8 cellular contexts compared by ENCODE assay signal in genomic region chr14:99605299-99605961, GRCh38. TPM values are rescaled to one million over a fixed set of nuclear protein-coding genes. Genes with fewer than 3 reads are reported as not detected.
DNase-seq lines count a peak whose midpoint lies in the region; ATAC-seq and TF ChIP-seq lines count a peak whose summit lies in the region.

No MANE protein-coding gene starts in this region.

- H3K27ac Mint-ChIP-seq in CD4-positive, alpha-beta memory T cell = peak overlapping the region; percentile 84 to 99 (median 95)

- ATAC-seq in activated CD4-positive, CD25-positive, alpha-beta regulatory T cell treated with anti-CD3 and anti-CD28 coated beads, Interleukin-2, amount 50 U/mL, for 24 hours = peak; percentile 14 to 22

- CTCF ChIA-PET in CD4-positive, alpha-beta memory T cell (lab: Charles Lee; ENCODE audit: partially characterized antibody) = interaction anchor here (1.1 to 1.5 kb wide), 6 partner anchors 11 to 89 kb away, joined by 3 to 8 read pairs (median 4); no protein-coding TSS in a partner anchor
- CTCF ChIA-PET in HEK293T (lab: Yijun Ruan, JAX) = interaction anchor here (0.7 kb wide), 2 partner anchors 12 to 17 kb away, joined by 3 read pairs; no protein-coding TSS in a partner anchor

- peak overlapping the region; percentile 84 for H3K27ac ChIP-seq in CD4-positive, alpha-beta memory T cell (ENCODE audit: low read depth, low read length)

- H3K27me3 Mint-ChIP-seq in CD4-positive, alpha-beta memory T cell = no peaks in the 10 kb centered on the region

- no peaks in the 10 kb centered on the region for H3K27me3 ChIP-seq in CD4-positive, alpha-beta memory T cell (ENCODE audit: insufficient read depth, low read length)

- H3K4me1 Mint-ChIP-seq in CD4-positive, alpha-beta memory T cell = peaks cover 20 to 42% (median 31%) of the 10 kb centered on the region in 4 donors

- peaks cover 37% of the 10 kb centered on the region for H3K4me1 ChIP-seq in CD4-positive, alpha-beta memory T cell (ENCODE audit: insufficient read depth, low read length)

- intact Hi-C loops in CD4-positive, alpha-beta memory T cell (cut with micrococcal nuclease) = loop anchor here (2.0 to 10.0 kb wide), 2 partner anchors 87 to 189 kb away; partner anchors contain the start of gene EML1

- DNase-seq in CD4-positive, alpha-beta memory T cell = peak; percentile 79 to 88 (median 83)
- DNase-seq in HEK293T (ENCODE audit: extremely low spot score) = peak; percentile 57
- DNase-seq in NCI-H2196 (lab: John Stamatoyannopoulos, UW; ENCODE audit: unreplicated experiment) = peak; percentile 52
- peak; percentile 76 for DNase-seq in central memory CD4-positive, alpha-beta T cell
- peak; percentile 70 for DNase-seq in kidney tubule cell (ENCODE audit: low spot score)
- peak; percentile 78 for DNase-seq in stimulated activated CD4-positive, alpha-beta T cell treated with anti-CD3 and anti-CD28 coated beads, Interleukin-2, amount 100 ng/mL, for 4 hours (ENCODE audit: low read depth)
- no peak for DNase-seq in cortex of kidney (lab: John Stamatoyannopoulos, UW)

- H3K36me3 ChIP-seq in CD4-positive, alpha-beta memory T cell (ENCODE audit: insufficient read depth, low read length) = no peaks in the 10 kb centered on the region

- H3K4me3 ChIP-seq in CD4-positive, alpha-beta memory T cell (ENCODE audit: low read length in 2 of 2) = peak overlapping the region; percentile 47 to 84

- H3K36me3 Mint-ChIP-seq in CD4-positive, alpha-beta memory T cell = no peaks in the 10 kb centered on the region

- peak overlapping the region; percentile 88 to 95 (median 93) for H3K4me3 Mint-ChIP-seq in CD4-positive, alpha-beta memory T cell

- H3K9me3 ChIP-seq in CD4-positive, alpha-beta memory T cell (ENCODE audit: control insufficient read depth in 1 of 2, low read length in 2 of 2) = no peaks in the 10 kb centered on the region

- H3K9me3 Mint-ChIP-seq in CD4-positive, alpha-beta memory T cell = no peaks in the 10 kb centered on the region

- POLR2A ChIA-PET in CD4-positive, alpha-beta memory T cell (lab: Charles Lee; ENCODE audit: partially characterized antibody) = interaction anchor here (0.8 to 3.7 kb wide), 6 partner anchors 11 to 124 kb away, joined by 3 to 41 read pairs (median 16); partner anchors contain the start of genes CCNK, CYP46A1 and SETD3
- POLR2A ChIA-PET in HEK293T (lab: Yijun Ruan, JAX) = interaction anchor here (0.9 to 2.8 kb wide), 6 partner anchors 9 to 81 kb away, joined by 3 to 9 read pairs (median 5); no protein-coding TSS in a partner anchor

TF ChIP-seq in HEK293T, 16 proteins besides CTCF, POLR2A, EP300 and RAD21:
- no peak for TF ChIP-seq TARDBP (IDR thresholded peaks at IDR 0.05)

RNA-seq across cellular contexts. Expression of gene CCDC85C, which starts 1.4 kb away (rescaled TPM):
- total RNA-seq in CD4-positive, alpha-beta memory T cell = 10 to 100 TPM; 14.1 to 14.4 TPM
- 1 to 10 TPM in 1 of 2 donors, under 1 TPM in 1; 0.36 to 1.8 TPM for polyA plus RNA-seq in CD4-positive, alpha-beta memory T cell

RNA-seq across cellular contexts. Expression of gene HHIPL1, which starts 39.5 kb away (rescaled TPM):
- under 1 TPM; 0.35 to 0.42 TPM for total RNA-seq in CD4-positive, alpha-beta memory T cell
- polyA plus RNA-seq in CD4-positive, alpha-beta memory T cell = not detected
